2 cellular contexts compared by ENCODE assay signal in the genomic region with DNA sequence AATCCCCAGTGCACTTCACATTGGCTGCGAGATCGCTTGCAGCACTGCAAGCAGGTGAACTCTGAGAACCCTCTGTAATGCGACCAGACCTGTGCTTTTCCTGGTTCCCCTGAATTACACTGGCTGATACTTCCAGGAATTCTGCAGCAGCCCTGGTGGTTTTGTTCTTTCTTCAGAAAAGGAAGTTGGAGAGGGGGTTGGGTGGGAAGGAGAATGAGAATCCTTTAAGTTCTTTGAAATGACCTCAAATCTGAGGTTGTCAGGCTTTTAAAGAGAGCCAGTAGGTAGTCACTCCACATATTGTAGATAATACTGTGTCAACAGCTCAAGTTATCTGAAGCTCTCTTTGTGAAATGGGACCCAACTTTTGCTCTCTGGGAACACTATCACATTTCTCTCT.
TF ChIP-seq lines count a peak whose summit lies in the region.

No MANE protein-coding gene starts in this region.

TF ChIP-seq in K562, 482 proteins besides CTCF, POLR2A, EP300 and RAD21 (continued from another document and continues in another):
- TF ChIP-seq, protein P1, sequence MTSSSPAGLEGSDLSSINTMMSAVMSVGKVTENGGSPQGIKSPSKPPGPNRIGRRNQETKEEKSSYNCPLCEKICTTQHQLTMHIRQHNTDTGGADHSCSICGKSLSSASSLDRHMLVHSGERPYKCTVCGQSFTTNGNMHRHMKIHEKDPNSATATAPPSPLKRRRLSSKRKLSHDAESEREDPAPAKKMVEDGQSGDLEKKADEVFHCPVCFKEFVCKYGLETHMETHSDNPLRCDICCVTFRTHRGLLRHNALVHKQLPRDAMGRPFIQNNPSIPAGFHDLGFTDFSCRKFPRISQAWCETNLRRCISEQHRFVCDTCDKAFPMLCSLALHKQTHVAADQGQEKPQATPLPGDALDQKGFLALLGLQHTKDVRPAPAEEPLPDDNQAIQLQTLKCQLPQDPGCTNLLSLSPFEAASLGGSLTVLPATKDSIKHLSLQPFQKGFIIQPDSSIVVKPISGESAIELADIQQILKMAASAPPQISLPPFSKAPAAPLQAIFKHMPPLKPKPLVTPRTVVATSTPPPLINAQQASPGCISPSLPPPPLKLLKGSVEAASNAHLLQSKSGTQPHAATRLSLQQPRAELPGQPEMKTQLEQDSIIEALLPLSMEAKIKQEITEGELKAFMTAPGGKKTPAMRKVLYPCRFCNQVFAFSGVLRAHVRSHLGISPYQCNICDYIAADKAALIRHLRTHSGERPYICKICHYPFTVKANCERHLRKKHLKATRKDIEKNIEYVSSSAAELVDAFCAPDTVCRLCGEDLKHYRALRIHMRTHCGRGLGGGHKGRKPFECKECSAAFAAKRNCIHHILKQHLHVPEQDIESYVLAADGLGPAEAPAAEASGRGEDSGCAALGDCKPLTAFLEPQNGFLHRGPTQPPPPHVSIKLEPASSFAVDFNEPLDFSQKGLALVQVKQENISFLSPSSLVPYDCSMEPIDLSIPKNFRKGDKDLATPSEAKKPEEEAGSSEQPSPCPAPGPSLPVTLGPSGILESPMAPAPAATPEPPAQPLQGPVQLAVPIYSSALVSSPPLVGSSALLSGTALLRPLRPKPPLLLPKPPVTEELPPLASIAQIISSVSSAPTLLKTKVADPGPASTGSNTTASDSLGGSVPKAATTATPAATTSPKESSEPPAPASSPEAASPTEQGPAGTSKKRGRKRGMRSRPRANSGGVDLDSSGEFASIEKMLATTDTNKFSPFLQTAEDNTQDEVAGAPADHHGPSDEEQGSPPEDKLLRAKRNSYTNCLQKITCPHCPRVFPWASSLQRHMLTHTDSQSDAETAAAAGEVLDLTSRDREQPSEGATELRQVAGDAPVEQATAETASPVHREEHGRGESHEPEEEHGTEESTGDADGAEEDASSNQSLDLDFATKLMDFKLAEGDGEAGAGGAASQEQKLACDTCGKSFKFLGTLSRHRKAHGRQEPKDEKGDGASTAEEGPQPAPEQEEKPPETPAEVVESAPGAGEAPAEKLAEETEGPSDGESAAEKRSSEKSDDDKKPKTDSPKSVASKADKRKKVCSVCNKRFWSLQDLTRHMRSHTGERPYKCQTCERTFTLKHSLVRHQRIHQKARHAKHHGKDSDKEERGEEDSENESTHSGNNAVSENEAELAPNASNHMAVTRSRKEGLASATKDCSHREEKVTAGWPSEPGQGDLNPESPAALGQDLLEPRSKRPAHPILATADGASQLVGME (CRISPR knock-in tag; IDR thresholded peaks at IDR 0.05): no peak
- TF ChIP-seq LEF1 (IDR thresholded peaks at IDR 0.05): no peak
- no peak for TF ChIP-seq ZBTB7A (IDR thresholded peaks at IDR 0.05; ENCODE audit: borderline replicate concordance, control insufficient read depth, low read depth, low read length)
- TF ChIP-seq CTBP1 (IDR thresholded peaks at IDR 0.05; ENCODE audit: borderline replicate concordance): peak; percentile 72
- no peak for TF ChIP-seq NR2F6 (CRISPR knock-in tag; IDR thresholded peaks at IDR 0.05)
- no peak for TF ChIP-seq ILF3 (IDR thresholded peaks at IDR 0.05; ENCODE audit: borderline replicate concordance)
- TF ChIP-seq SAFB (IDR thresholded peaks at IDR 0.05; ENCODE audit: borderline replicate concordance, low read depth, low read length): no peak
- TF ChIP-seq JUND (IDR thresholded peaks at IDR 0.05; ENCODE audit: borderline replicate concordance, low read depth, low read length): peak; percentile 12; the same call in 1 of the 2 replicates
- TF ChIP-seq JUND (tag; IDR thresholded peaks at IDR 0.05; ENCODE audit: borderline replicate concordance, low read depth, low read length): peak; percentile 30; the same call in 1 of the 3 replicates
- TF ChIP-seq, protein P2, sequence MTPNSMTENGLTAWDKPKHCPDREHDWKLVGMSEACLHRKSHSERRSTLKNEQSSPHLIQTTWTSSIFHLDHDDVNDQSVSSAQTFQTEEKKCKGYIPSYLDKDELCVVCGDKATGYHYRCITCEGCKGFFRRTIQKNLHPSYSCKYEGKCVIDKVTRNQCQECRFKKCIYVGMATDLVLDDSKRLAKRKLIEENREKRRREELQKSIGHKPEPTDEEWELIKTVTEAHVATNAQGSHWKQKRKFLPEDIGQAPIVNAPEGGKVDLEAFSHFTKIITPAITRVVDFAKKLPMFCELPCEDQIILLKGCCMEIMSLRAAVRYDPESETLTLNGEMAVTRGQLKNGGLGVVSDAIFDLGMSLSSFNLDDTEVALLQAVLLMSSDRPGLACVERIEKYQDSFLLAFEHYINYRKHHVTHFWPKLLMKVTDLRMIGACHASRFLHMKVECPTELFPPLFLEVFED (CRISPR knock-in tag; conservative IDR thresholded peaks at IDR 0.05): no peak
- no peak for TF ChIP-seq RAD51 (IDR thresholded peaks at IDR 0.05; ENCODE audit: borderline replicate concordance, low read depth)
- TF ChIP-seq TAF15 (IDR thresholded peaks at IDR 0.05; ENCODE audit: low read depth, low read length): no peak
- TF ChIP-seq ERF (CRISPR knock-in tag; IDR thresholded peaks at IDR 0.05): no peak
- TF ChIP-seq, protein P3, sequence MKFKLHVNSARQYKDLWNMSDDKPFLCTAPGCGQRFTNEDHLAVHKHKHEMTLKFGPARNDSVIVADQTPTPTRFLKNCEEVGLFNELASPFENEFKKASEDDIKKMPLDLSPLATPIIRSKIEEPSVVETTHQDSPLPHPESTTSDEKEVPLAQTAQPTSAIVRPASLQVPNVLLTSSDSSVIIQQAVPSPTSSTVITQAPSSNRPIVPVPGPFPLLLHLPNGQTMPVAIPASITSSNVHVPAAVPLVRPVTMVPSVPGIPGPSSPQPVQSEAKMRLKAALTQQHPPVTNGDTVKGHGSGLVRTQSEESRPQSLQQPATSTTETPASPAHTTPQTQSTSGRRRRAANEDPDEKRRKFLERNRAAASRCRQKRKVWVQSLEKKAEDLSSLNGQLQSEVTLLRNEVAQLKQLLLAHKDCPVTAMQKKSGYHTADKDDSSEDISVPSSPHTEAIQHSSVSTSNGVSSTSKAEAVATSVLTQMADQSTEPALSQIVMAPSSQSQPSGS (CRISPR knock-in tag; IDR thresholded peaks at IDR 0.05): no peak
- TF ChIP-seq MAZ (CRISPR knock-in tag; conservative IDR thresholded peaks at IDR 0.05 in 1 of 2, IDR thresholded peaks at IDR 0.05 in 1 of 2): 0 out of 4 replicates have a peak, but pooled peaks of 1 of the 2 experiments have one; percentile 40
- TF ChIP-seq ZNF444 (CRISPR knock-in tag; IDR thresholded peaks at IDR 0.05): no peak
- TF ChIP-seq, protein P4, sequence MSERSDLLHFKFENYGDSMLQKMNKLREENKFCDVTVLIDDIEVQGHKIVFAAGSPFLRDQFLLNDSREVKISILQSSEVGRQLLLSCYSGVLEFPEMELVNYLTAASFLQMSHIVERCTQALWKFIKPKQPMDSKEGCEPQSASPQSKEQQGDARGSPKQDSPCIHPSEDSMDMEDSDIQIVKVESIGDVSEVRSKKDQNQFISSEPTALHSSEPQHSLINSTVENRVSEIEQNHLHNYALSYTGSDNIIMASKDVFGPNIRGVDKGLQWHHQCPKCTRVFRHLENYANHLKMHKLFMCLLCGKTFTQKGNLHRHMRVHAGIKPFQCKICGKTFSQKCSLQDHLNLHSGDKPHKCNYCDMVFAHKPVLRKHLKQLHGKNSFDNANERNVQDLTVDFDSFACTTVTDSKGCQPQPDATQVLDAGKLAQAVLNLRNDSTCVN (CRISPR knock-in tag; IDR thresholded peaks at IDR 0.05): no peak
- TF ChIP-seq PHF8 (IDR thresholded peaks at IDR 0.05; ENCODE audit: borderline replicate concordance, low read length): no peak
- no peak for TF ChIP-seq PHF20 (IDR thresholded peaks at IDR 0.05; ENCODE audit: partially characterized antibody)
- no peak for TF ChIP-seq POLR3G (IDR thresholded peaks at IDR 0.05; ENCODE audit: extremely low read depth, insufficient read length, insufficient replicate concordance)

TF ChIP-seq in HepG2, 621 proteins besides CTCF, POLR2A, EP300 and RAD21 (continued from another document and continues in another):
- TF ChIP-seq, protein P5, sequence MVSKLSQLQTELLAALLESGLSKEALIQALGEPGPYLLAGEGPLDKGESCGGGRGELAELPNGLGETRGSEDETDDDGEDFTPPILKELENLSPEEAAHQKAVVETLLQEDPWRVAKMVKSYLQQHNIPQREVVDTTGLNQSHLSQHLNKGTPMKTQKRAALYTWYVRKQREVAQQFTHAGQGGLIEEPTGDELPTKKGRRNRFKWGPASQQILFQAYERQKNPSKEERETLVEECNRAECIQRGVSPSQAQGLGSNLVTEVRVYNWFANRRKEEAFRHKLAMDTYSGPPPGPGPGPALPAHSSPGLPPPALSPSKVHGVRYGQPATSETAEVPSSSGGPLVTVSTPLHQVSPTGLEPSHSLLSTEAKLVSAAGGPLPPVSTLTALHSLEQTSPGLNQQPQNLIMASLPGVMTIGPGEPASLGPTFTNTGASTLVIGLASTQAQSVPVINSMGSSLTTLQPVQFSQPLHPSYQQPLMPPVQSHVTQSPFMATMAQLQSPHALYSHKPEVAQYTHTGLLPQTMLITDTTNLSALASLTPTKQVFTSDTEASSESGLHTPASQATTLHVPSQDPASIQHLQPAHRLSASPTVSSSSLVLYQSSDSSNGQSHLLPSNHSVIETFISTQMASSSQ (IDR thresholded peaks at IDR 0.05; ENCODE audit: low read depth): no peak
- TF ChIP-seq, protein P5 (CRISPR knock-in tag; IDR thresholded peaks at IDR 0.05; ENCODE audit: borderline replicate concordance): no peak
- TF ChIP-seq FOXA1 (IDR thresholded peaks at IDR 0.05): no peak
- TF ChIP-seq FOXA1 (CRISPR knock-in tag; IDR thresholded peaks at IDR 0.05): peak; percentile 68
- 0 out of 2 replicates have a peak, but pooled peaks have one; percentile 38 for TF ChIP-seq ZNF556 (CRISPR knock-in tag; IDR thresholded peaks at IDR 0.05; ENCODE audit: borderline replicate concordance)
- TF ChIP-seq ZKSCAN1 (IDR thresholded peaks at IDR 0.05; ENCODE audit: low read length): no peak
- TF ChIP-seq SIX1 (CRISPR knock-in tag; IDR thresholded peaks at IDR 0.05; ENCODE audit: borderline replicate concordance): peak; percentile 52; the same call in 1 of the 2 replicates
- TF ChIP-seq SOX13 (IDR thresholded peaks at IDR 0.05): no peak
- TF ChIP-seq SOX13 (CRISPR knock-in tag; conservative IDR thresholded peaks at IDR 0.05 in 1 of 2, IDR thresholded peaks at IDR 0.05 in 1 of 2): 0 out of 4 replicates have a peak, but pooled peaks of 1 of the 2 experiments have one; percentile 16
- no peak for TF ChIP-seq SP4 (CRISPR knock-in tag; IDR thresholded peaks at IDR 0.05)
- no peak for TF ChIP-seq ZBTB1 (CRISPR knock-in tag; IDR thresholded peaks at IDR 0.05; ENCODE audit: borderline replicate concordance)
- 0 out of 2 replicates have a peak, but pooled peaks have one; percentile 25 for TF ChIP-seq SIX4 (CRISPR knock-in tag; IDR thresholded peaks at IDR 0.05)
- no peak for TF ChIP-seq ZNF7 (CRISPR knock-in tag; IDR thresholded peaks at IDR 0.05)
- TF ChIP-seq ZNF121 (CRISPR knock-in tag; IDR thresholded peaks at IDR 0.05): no peak
- TF ChIP-seq, protein P6, sequence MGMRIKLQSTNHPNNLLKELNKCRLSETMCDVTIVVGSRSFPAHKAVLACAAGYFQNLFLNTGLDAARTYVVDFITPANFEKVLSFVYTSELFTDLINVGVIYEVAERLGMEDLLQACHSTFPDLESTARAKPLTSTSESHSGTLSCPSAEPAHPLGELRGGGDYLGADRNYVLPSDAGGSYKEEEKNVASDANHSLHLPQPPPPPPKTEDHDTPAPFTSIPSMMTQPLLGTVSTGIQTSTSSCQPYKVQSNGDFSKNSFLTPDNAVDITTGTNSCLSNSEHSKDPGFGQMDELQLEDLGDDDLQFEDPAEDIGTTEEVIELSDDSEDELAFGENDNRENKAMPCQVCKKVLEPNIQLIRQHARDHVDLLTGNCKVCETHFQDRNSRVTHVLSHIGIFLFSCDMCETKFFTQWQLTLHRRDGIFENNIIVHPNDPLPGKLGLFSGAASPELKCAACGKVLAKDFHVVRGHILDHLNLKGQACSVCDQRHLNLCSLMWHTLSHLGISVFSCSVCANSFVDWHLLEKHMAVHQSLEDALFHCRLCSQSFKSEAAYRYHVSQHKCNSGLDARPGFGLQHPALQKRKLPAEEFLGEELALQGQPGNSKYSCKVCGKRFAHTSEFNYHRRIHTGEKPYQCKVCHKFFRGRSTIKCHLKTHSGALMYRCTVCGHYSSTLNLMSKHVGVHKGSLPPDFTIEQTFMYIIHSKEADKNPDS (CRISPR knock-in tag; IDR thresholded peaks at IDR 0.05): no peak
- no peak for TF ChIP-seq ZNF460 (CRISPR knock-in tag; IDR thresholded peaks at IDR 0.05; ENCODE audit: borderline replicate concordance)
- TF ChIP-seq U2AF1 (optimal IDR thresholded peaks at IDR 0.05; ENCODE audit: low read depth, low read length): no peak
- TF ChIP-seq HOXA9 (CRISPR knock-in tag; IDR thresholded peaks at IDR 0.05; ENCODE audit: borderline replicate concordance): no peak
- TF ChIP-seq, protein P7, sequence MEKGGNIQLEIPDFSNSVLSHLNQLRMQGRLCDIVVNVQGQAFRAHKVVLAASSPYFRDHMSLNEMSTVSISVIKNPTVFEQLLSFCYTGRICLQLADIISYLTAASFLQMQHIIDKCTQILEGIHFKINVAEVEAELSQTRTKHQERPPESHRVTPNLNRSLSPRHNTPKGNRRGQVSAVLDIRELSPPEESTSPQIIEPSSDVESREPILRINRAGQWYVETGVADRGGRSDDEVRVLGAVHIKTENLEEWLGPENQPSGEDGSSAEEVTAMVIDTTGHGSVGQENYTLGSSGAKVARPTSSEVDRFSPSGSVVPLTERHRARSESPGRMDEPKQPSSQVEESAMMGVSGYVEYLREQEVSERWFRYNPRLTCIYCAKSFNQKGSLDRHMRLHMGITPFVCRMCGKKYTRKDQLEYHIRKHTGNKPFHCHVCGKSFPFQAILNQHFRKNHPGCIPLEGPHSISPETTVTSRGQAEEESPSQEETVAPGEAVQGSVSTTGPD (CRISPR knock-in tag; IDR thresholded peaks at IDR 0.05): no peak
- TF ChIP-seq RXRB (CRISPR knock-in tag; IDR thresholded peaks at IDR 0.05; ENCODE audit: borderline replicate concordance): no peak
- TF ChIP-seq HHEX (CRISPR knock-in tag; IDR thresholded peaks at IDR 0.05): no peak
- no peak for TF ChIP-seq NKX3-1 (CRISPR knock-in tag; IDR thresholded peaks at IDR 0.05)
- TF ChIP-seq ZNF775 (CRISPR knock-in tag; IDR thresholded peaks at IDR 0.05; ENCODE audit: borderline replicate concordance): no peak
- TF ChIP-seq REPIN1 (CRISPR knock-in tag; IDR thresholded peaks at IDR 0.05; ENCODE audit: borderline replicate concordance, low read depth): no peak
- TF ChIP-seq MAFG (CRISPR knock-in tag; IDR thresholded peaks at IDR 0.05): no peak
- no peak for TF ChIP-seq MXI1 (IDR thresholded peaks at IDR 0.05; ENCODE audit: borderline replicate concordance, low read depth, low read length)
- TF ChIP-seq ZNF879 (CRISPR knock-in tag; IDR thresholded peaks at IDR 0.05): no peak
- TF ChIP-seq SUZ12 (IDR thresholded peaks at IDR 0.05; ENCODE audit: low read depth, low read length): no peak
- TF ChIP-seq KDM6A (CRISPR knock-in tag; IDR thresholded peaks at IDR 0.05; ENCODE audit: low read depth): no peak
- peak; percentile 60; the same call in 1 of the 2 replicates for TF ChIP-seq BCL6 (CRISPR knock-in tag; IDR thresholded peaks at IDR 0.05)
